20 cellular contexts compared by ENCODE assay signal in genomic region chr2:64846175-64846574, GRCh38.
DNase-seq lines count a peak whose midpoint lies in the region; ATAC-seq and TF ChIP-seq lines count a peak whose summit lies in the region.
"Had no signal": no experiment of that assay in that cellular context is flagged by ENCODE, and none has a peak within 500 bp of the region (broad histone marks: within the 10 kb centered on the region; RNA-seq: fewer than 3 reads in every experiment).

No MANE protein-coding gene starts in this region.

- no peak overlapping the region for H3K4me3 ChIP-seq in mammary epithelial cell (replicated peaks in 1 of 3; ENCODE audit: insufficient read depth in 1 of 3, low read depth in 2 of 3, low read length in 3 of 3)
- no peak overlapping the region for H3K4me3 ChIP-seq in fibroblast of mammary gland (ENCODE audit: control insufficient read depth, low read depth, low read length)

- DNase-seq in MCF 10A (ENCODE audit: unreplicated experiment) (peak; percentile 85), mammary epithelial cell (no peak), NCI-H226 (peak; percentile 42), fibroblast of mammary gland (ENCODE audit: low read depth) (peak; percentile 72), sciatic nerve (ENCODE audit: low spot score) (no peak), cerebellar cortex (ENCODE audit: low spot score) (no peak), HK-2 (ENCODE audit: unreplicated experiment) (no peak)
- DNase-seq: activated CD4-positive, alpha-beta T cell treated with anti-CD3 and anti-CD28 coated beads for 4 hours; activated CD8-positive, alpha-beta memory T cell treated with anti-CD3 and anti-CD28 coated beads, Interleukin-2, amount 50 U/mL, for 4 hours; activated gamma-delta T cell; CD4-positive, CD25-positive, alpha-beta regulatory T cell; DMS53; H7; head of caudate nucleus; NCI-H1930; NCI-H510A treated with DMSO at 0.1 percent for 48 hours; OCI-M1 had no signal

- no peaks in the 10 kb centered on the region for H3K79me2 ChIP-seq in mammary epithelial cell (ENCODE audit: insufficient read depth, low read length)

- dilution Hi-C loops in mammary epithelial cell (cut with HindIII; ENCODE audit: low sequenced_read_pairs): loop anchor here (5.0 kb wide), 1 partner anchor 179 kb away; no protein-coding TSS in a partner anchor

- no peak overlapping the region for H3K27ac ChIP-seq in mammary epithelial cell (ENCODE audit: insufficient read depth, low read depth, low read length)

- peaks cover 33% of the 10 kb centered on the region for H3K4me1 ChIP-seq in mammary epithelial cell (ENCODE audit: insufficient read depth, low read length)

- peaks cover 15% of the 10 kb centered on the region for H3K4me1 Mint-ChIP-seq in MCF 10A (ENCODE audit: insufficient read depth, unreplicated experiment)

- H3K27ac Mint-ChIP-seq in MCF 10A (ENCODE audit: low read depth, unreplicated experiment): no peak overlapping the region
- H3K27ac Mint-ChIP-seq: CD4-positive, CD25-positive, alpha-beta regulatory T cell; mesothelial cell of epicardium; stimulated activated naive CD8-positive, alpha-beta T cell treated with anti-CD3 and anti-CD28 coated beads, Interleukin-15, Interleukin-2, amounts not matched to agents 100 ng/mL and 50 ng/mL, for 24 hours had no signal

- intact Hi-C loops in MCF 10A (cut with micrococcal nuclease): no loop called here
- intact Hi-C loops in mammary epithelial cell (cut with micrococcal nuclease): no loop called here
- intact Hi-C loops in sciatic nerve (cut with DNase I): no loop called here

- no peaks in the 10 kb centered on the region for H4K20me1 ChIP-seq in mammary epithelial cell (ENCODE audit: insufficient read depth, low read length)

- no peaks in the 10 kb centered on the region for H3K9me3 ChIP-seq in mammary epithelial cell (replicated peaks; ENCODE audit: insufficient read depth, low read length)

- H3K9ac ChIP-seq in mammary epithelial cell (ENCODE audit: insufficient read depth, low read length): no peak overlapping the region

- H3K36me3 Mint-ChIP-seq in MCF 10A (ENCODE audit: insufficient read depth, unreplicated experiment): peaks cover 4% of the 10 kb centered on the region
- H3K36me3 Mint-ChIP-seq: CD4-positive, CD25-positive, alpha-beta regulatory T cell; mesothelial cell of epicardium had no signal

- in situ Hi-C loops in mammary epithelial cell (cut with MboI; ENCODE audit: low sequenced_read_pairs in 2 of 2): no loop called here

- H3K36me3 ChIP-seq in mammary epithelial cell (ENCODE audit: insufficient read depth, low read length): no peaks in the 10 kb centered on the region

- TF ChIP-seq CTCF in MCF 10A (IDR thresholded peaks at IDR 0.05; ENCODE audit: unreplicated experiment) (no peak), mammary epithelial cell (conservative IDR thresholded peaks at IDR 0.05 in 1 of 2, IDR thresholded peaks at IDR 0.05 in 1 of 2; ENCODE audit: extremely low read depth in 1 of 2, insufficient read depth in 1 of 2, low read depth in 1 of 2, low read length in 2 of 2) (no peak), fibroblast of mammary gland (conservative IDR thresholded peaks at IDR 0.05; ENCODE audit: control insufficient read depth, insufficient read depth, low read depth, low read length) (no peak)

- WGBS in mammary epithelial cell (ENCODE audit: low coverage, missing lambda C conversion rate): 87% methylated on average over 3 of the region's 3 CpGs

- H3K27me3 ChIP-seq in mammary epithelial cell (ENCODE audit: insufficient read depth, low read length): no peaks in the 10 kb centered on the region

- no peaks in the 10 kb centered on the region for H3K9me3 Mint-ChIP-seq in MCF 10A (ENCODE audit: unreplicated experiment)
- H3K9me3 Mint-ChIP-seq: CD4-positive, CD25-positive, alpha-beta regulatory T cell; mesothelial cell of epicardium; stimulated activated naive CD8-positive, alpha-beta T cell treated with anti-CD3 and anti-CD28 coated beads, Interleukin-15, Interleukin-2, amounts not matched to agents 100 ng/mL and 50 ng/mL, for 24 hours had no signal

- POLR2A ChIA-PET in MCF 10A (lab: Yijun Ruan, JAX): interaction anchor here (1.4 to 2.0 kb wide), 2 partner anchors 9 to 95 kb away, joined by 5 to 8 read pairs; no protein-coding TSS in a partner anchor

- H2AFZ ChIP-seq in mammary epithelial cell (ENCODE audit: low read depth, low read length): no peak overlapping the region

- no peaks in the 10 kb centered on the region for H3K27me3 Mint-ChIP-seq in MCF 10A (ENCODE audit: insufficient read depth, unreplicated experiment)
- H3K27me3 Mint-ChIP-seq: CD4-positive, CD25-positive, alpha-beta regulatory T cell; stimulated activated naive CD8-positive, alpha-beta T cell treated with anti-CD3 and anti-CD28 coated beads, Interleukin-15, Interleukin-2, amounts not matched to agents 100 ng/mL and 50 ng/mL, for 24 hours had no signal

- BruUV-seq in MCF 10A (replicated peaks; lab: Mats Ljungman, UMichigan): no TSS peak
- BruUV-seq in mammary epithelial cell (replicated peaks; lab: Mats Ljungman, UMichigan): no TSS peak

- no peak overlapping the region for H3K4me3 Mint-ChIP-seq in MCF 10A (ENCODE audit: unreplicated experiment)
- H3K4me3 Mint-ChIP-seq: CD4-positive, CD25-positive, alpha-beta regulatory T cell; mesothelial cell of epicardium; stimulated activated naive CD8-positive, alpha-beta T cell treated with anti-CD3 and anti-CD28 coated beads, Interleukin-15, Interleukin-2, amounts not matched to agents 100 ng/mL and 50 ng/mL, for 24 hours had no signal

- H3K4me2 ChIP-seq in mammary epithelial cell (ENCODE audit: insufficient read depth, low read depth, low read length): no peak overlapping the region

- ATAC-seq in sciatic nerve (peak; percentile 62), GM19328 (IDR thresholded peaks at IDR 0.05; ENCODE audit: unreplicated experiment) (no peak)

- CTCF ChIA-PET in MCF 10A (lab: Yijun Ruan, JAX) (interaction anchor here (0.6 kb wide), 1 partner anchor 230 kb away, joined by 4 read pairs; no protein-coding TSS in a partner anchor), mammary epithelial cell (lab: Charles Lee; ENCODE audit: low non-redundant PET) (no interaction called here)

Comparison
In these comparisons a context has a peak if more than half of its experiments do, and no peak if none do; other contexts are left out.
1. DNase-seq: peak in MCF 10A (single experiment), NCI-H226 (single experiment) and fibroblast of mammary gland (single experiment); none in mammary epithelial cell (single experiment), sciatic nerve (single experiment), cerebellar cortex (single experiment) and HK-2 (single experiment).